In genomic region chr16:2603165-2604015, GRCh38 we compare ENCODE assay signal across 1 cellular context.
TF ChIP-seq lines count a peak whose summit lies in the region.

No MANE protein-coding gene starts in this region.

TF ChIP-seq in GM12878, 131 proteins besides CTCF, POLR2A, EP300 and RAD21 (continued from another document):
- TF ChIP-seq SP1 (IDR thresholded peaks at IDR 0.05; ENCODE audit: low read depth, low read length) (peak; percentile 85), CHD1 (IDR thresholded peaks at IDR 0.05; ENCODE audit: low read depth, low read length) (no peak), NFXL1 (IDR thresholded peaks at IDR 0.05; ENCODE audit: borderline replicate concordance) (no peak), ZNF217 (IDR thresholded peaks at IDR 0.05) (no peak), MAX (IDR thresholded peaks at IDR 0.05; ENCODE audit: low read depth, low read length) (peak; percentile 90; the same call in 1 of the 2 replicates), NR2F1 (conservative IDR thresholded peaks at IDR 0.05) (peak; percentile 87), MYC (IDR thresholded peaks at IDR 0.05; ENCODE audit: insufficient read depth, insufficient read length, insufficient replicate concordance, low read length, severe bottlenecking) (peak; percentile 87), MYB (IDR thresholded peaks at IDR 0.05; ENCODE audit: borderline replicate concordance, low read depth, low read length) (no peak; the same call in 1 of the 2 replicates), BACH1 (IDR thresholded peaks at IDR 0.05; ENCODE audit: borderline replicate concordance) (peak; percentile 89), BCL11A (IDR thresholded peaks at IDR 0.05; ENCODE audit: low read depth, low read length) (peak; percentile 22; the same call in 1 of the 2 replicates), NBN (IDR thresholded peaks at IDR 0.05) (peak; percentile 94), SIX5 (IDR thresholded peaks at IDR 0.05; ENCODE audit: low read depth, low read length, severe bottlenecking) (peak; percentile 77)
TF ChIP-seq in GM12878: peak in this region for 86.
